Comparison of ENCODE assay signal across 8 cellular contexts in genomic region chr3:43894176-43895049, GRCh38.
DNase-seq lines count a peak whose midpoint lies in the region; ATAC-seq and TF ChIP-seq lines count a peak whose summit lies in the region.

No MANE protein-coding gene starts in this region.

- whole genome bisulfite sequencing in endodermal cell (ENCODE audit: insufficient coverage in 1 of 2, insufficient read length in 1 of 2), 2 experiments = 8 to 20% methylated on average over 28 to 63 of the region's 63 CpGs

- H3K4me1 Mint-ChIP-seq in endodermal cell = peaks cover 6% of the 10 kb centered on the region

- H3K9me3 Mint-ChIP-seq in endodermal cell = no peaks in the 10 kb centered on the region

- H3K4me3 Mint-ChIP-seq in endodermal cell = peak overlapping the region; percentile 60

- no peaks in the 10 kb centered on the region for H3K36me3 ChIP-seq in endodermal cell (ENCODE audit: control insufficient read depth, insufficient read depth, low read length)

- no peak overlapping the region for H3K27ac Mint-ChIP-seq in endodermal cell

- H3K9me3 ChIP-seq in endodermal cell (ENCODE audit: control insufficient read depth, low read length) = no peaks in the 10 kb centered on the region

- peaks cover 62% of the 10 kb centered on the region for H3K27me3 Mint-ChIP-seq in endodermal cell (ENCODE audit: insufficient read depth)

- H3K9ac ChIP-seq in endodermal cell (ENCODE audit: extremely low read depth, low read length, poor library complexity, severe bottlenecking) = no peak overlapping the region

- peak overlapping the region; percentile 74 for H3K4me3 ChIP-seq in endodermal cell (ENCODE audit: low read length)

- H3K27ac ChIP-seq in VCaP (peak overlapping the region; percentile 51; the same call in 1 of the 2 replicates), endodermal cell (ENCODE audit: low read depth, low read length) (no peak overlapping the region)

- H3K27me3 ChIP-seq in endodermal cell (ENCODE audit: control insufficient read depth, insufficient read depth, low read length, poor library complexity, severe bottlenecking) = peaks cover 38% of the 10 kb centered on the region

- TF ChIP-seq CTCF in VCaP (conservative IDR thresholded peaks at IDR 0.05) (no peak), endodermal cell (conservative IDR thresholded peaks at IDR 0.05) (peak; percentile 74)

- H3K4me1 ChIP-seq in endodermal cell (ENCODE audit: control insufficient read depth, insufficient read depth, low read length) = no peaks in the 10 kb centered on the region

- no peaks in the 10 kb centered on the region for H3K36me3 Mint-ChIP-seq in endodermal cell (ENCODE audit: low read depth)

- DNase-seq in DMS114 treated with DMSO at 0.1 percent for 48 hours (lab: John Stamatoyannopoulos, UW; ENCODE audit: unreplicated experiment) (peak; percentile 68), endodermal cell (peak; percentile 87), medulla oblongata (ENCODE audit: extremely low spot score) (peak; percentile 64), SIG-M5 (lab: John Stamatoyannopoulos, UW) (no peak)
- peak; percentile 2 to 30 for DNase-seq in stimulated activated CD4-positive, alpha-beta T cell treated with anti-CD3 and anti-CD28 coated beads, Interleukin-4, amount 100 ng/mL, for 4 hours

- ATAC-seq in HG02759 (IDR thresholded peaks at IDR 0.05; ENCODE audit: unreplicated experiment) (peak; percentile 52), HG02623 (IDR thresholded peaks at IDR 0.05; ENCODE audit: unreplicated experiment) (no peak)
